Comparison of ENCODE assay signal across 29 cellular contexts in the genomic region with DNA sequence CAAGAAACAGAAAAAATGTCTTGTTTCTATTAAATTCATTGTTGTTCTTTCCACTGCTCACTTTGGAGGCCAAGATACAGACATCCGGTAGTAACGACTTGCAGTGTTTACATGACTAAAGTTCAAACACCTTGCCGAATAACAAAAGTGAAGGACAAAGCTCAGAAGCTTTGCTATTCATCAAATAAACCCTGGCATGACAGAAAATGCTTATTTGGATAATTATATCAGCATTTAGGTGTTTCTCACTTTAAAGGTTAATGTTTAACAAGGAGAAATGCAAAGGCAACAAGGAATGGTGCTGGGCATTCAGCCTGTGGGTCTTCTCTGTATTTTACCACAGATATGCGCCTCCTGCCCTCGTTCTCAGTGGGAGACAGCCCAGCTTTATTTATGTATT. TPM values are rescaled to one million over a fixed set of nuclear protein-coding genes. Genes with fewer than 3 reads are reported as not detected.
"Had no signal": no experiment of that assay in that cellular context is flagged by ENCODE, and none has a peak within 500 bp of the region (broad histone marks: within the 10 kb centered on the region; RNA-seq: fewer than 3 reads in every experiment).

No MANE protein-coding gene starts in this region.

- H3K36me3 ChIP-seq: brain microvascular endothelial cell, cardiac muscle cell had no signal

- H3K27ac ChIP-seq: brain microvascular endothelial cell, cardiac muscle cell, SK-N-MC had no signal

- DNase-seq: activated CD4-positive, alpha-beta T cell treated with anti-CD3 and anti-CD28 coated beads for 1 hour; activated CD4-positive, alpha-beta T cell treated with anti-CD3 and anti-CD28 coated beads, Interleukin-2, amount 10 ng/mL, durations not matched to agents 24 days and 14 days; activated CD4-positive, alpha-beta T cell treated with anti-CD3 and anti-CD28 coated beads, Interleukin-2, amount 50 U/mL, for 48 hours; activated CD8-positive, alpha-beta memory T cell treated with anti-CD3 and anti-CD28 coated beads for 24 hours; activated effector memory CD4-positive, alpha-beta T cell treated with anti-CD3 and anti-CD28 coated beads, Interleukin-2, amount 50 U/mL, for 16 hours; activated naive CD4-positive, alpha-beta T cell treated with Interleukin-2 at 50 U/mL for 16 hours; activated naive CD8-positive, alpha-beta T cell treated with anti-CD3 and anti-CD28 coated beads, Interleukin-2, amount 50 U/mL, for 24 hours; activated T-cell treated with anti-CD3 and anti-CD28 coated beads, Interleukin-2, amount 50 U/mL, for 4 hours; amygdala; brain microvascular endothelial cell; KG1; NCI-H1048; NCI-H1417; NCI-H1930; NCI-H2171 treated with DMSO at 0.1 percent for 48 hours; NCI-H226; NCI-H526; NCI-H774 had no signal

- H3K4me1 Mint-ChIP-seq: activated CD4-positive, alpha-beta T cell treated with anti-CD3 and anti-CD28 coated beads, Interleukin-2, amount 10 ng/mL, durations not matched to agents 24 days and 14 days; activated naive CD8-positive, alpha-beta T cell treated with anti-CD3 and anti-CD28 coated beads, Interleukin-2, amount 50 U/mL, for 24 hours had no signal

- H3K36me3 Mint-ChIP-seq: activated naive CD4-positive, alpha-beta T cell treated with anti-CD3 and anti-CD28 coated beads, Interleukin-2, amount 50 U/mL, for 72 hours had no signal

- ATAC-seq: activated naive CD4-positive, alpha-beta T cell treated with anti-CD3 and anti-CD28 coated beads, Interleukin-2, amount 50 U/mL, for 72 hours; activated naive CD8-positive, alpha-beta T cell treated with anti-CD3 and anti-CD28 coated beads, Interleukin-2, amount 50 U/mL, for 24 hours; activated T-cell treated with anti-CD3 and anti-CD28 coated beads, Interleukin-2, amount 50 U/mL, for 4 hours; Right ventricle myocardium inferior had no signal

- H3K9me3 Mint-ChIP-seq: activated CD4-positive, alpha-beta T cell treated with anti-CD3 and anti-CD28 coated beads, Interleukin-2, amount 10 ng/mL, durations not matched to agents 24 days and 14 days; activated naive CD4-positive, alpha-beta T cell treated with anti-CD3 and anti-CD28 coated beads, Interleukin-2, amount 50 U/mL, for 72 hours; activated naive CD8-positive, alpha-beta T cell treated with anti-CD3 and anti-CD28 coated beads, Interleukin-2, amount 50 U/mL, for 24 hours; activated T-cell treated with anti-CD3 and anti-CD28 coated beads, Interleukin-2, amount 50 U/mL, for 4 hours had no signal

- FAIRE-seq: astrocyte had no signal

- H3K4me3 ChIP-seq: cardiac muscle cell, SK-N-MC had no signal

- H3K4me3 Mint-ChIP-seq: activated CD4-positive, alpha-beta T cell treated with anti-CD3 and anti-CD28 coated beads, Interleukin-2, amount 10 ng/mL, durations not matched to agents 24 days and 14 days; activated naive CD8-positive, alpha-beta T cell treated with anti-CD3 and anti-CD28 coated beads, Interleukin-2, amount 50 U/mL, for 24 hours; activated T-cell treated with anti-CD3 and anti-CD28 coated beads, Interleukin-2, amount 50 U/mL, for 4 hours had no signal

- H3K27ac Mint-ChIP-seq: activated CD4-positive, alpha-beta T cell treated with anti-CD3 and anti-CD28 coated beads, Interleukin-2, amount 10 ng/mL, durations not matched to agents 24 days and 14 days; activated naive CD4-positive, alpha-beta T cell treated with anti-CD3 and anti-CD28 coated beads, Interleukin-2, amount 50 U/mL, for 72 hours; activated naive CD8-positive, alpha-beta T cell treated with anti-CD3 and anti-CD28 coated beads, Interleukin-2, amount 50 U/mL, for 24 hours had no signal

RNA-seq across cellular contexts. Expression of a gene that starts 5.4 kb away (rescaled TPM):
- total RNA-seq: activated CD4-positive, alpha-beta T cell treated with anti-CD3 and anti-CD28 coated beads, Interleukin-2, amount 10 ng/mL, durations not matched to agents 24 days and 14 days; activated naive CD4-positive, alpha-beta T cell treated with anti-CD3 and anti-CD28 coated beads, Interleukin-2, amount 50 U/mL, for 72 hours; activated T-cell treated with anti-CD3 and anti-CD28 coated beads, Interleukin-2, amount 50 U/mL, for 4 hours; astrocyte; cardiac muscle cell; LHCN-M2; M059J; NCI-H460; OCI-LY7; Right ventricle myocardium inferior; RPMI7951; T-helper 1 cell treated with Interleukin-12 subunit alpha and Interleukin-12 subunit beta and Interleukin-4 antibody, amounts not matched to agents 30 ng/mL and 1 ng/mL, for 36 hours had no signal
- polyA plus RNA-seq: cardiac muscle cell had no signal
